In the genomic region with DNA sequence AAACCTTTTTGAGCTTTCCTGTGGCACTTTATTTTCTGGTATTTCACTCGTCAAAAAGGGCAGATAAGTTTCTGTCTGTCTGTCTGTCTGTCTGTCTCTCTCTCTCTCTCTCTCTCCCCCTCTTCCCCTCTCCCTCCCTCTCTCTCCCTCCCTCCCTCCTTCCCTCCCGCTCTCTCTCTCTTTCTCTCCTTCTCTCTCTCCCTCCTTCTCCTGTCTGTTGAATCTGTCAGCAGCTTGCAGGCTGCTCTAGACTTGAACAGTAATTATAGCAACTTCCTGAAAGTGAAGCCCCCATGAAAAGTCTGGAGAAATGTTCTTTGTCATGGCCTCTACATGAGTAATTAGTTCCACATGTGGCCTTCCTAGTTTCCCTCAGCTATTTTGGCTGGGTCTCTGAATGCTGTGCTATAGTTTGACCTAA, we compare ENCODE assay signal across 10 cellular contexts.
DNase-seq lines count a peak whose midpoint lies in the region; TF ChIP-seq lines count a peak whose summit lies in the region.
"Had no signal": no experiment of that assay in that cellular context is flagged by ENCODE, and none has a peak within 500 bp of the region (broad histone marks: within the 10 kb centered on the region; RNA-seq: fewer than 3 reads in every experiment).

No MANE protein-coding gene starts in this region.

- no peak for TF ChIP-seq POLR2A in vagina (IDR thresholded peaks at IDR 0.05)

- no peaks in the 10 kb centered on the region for H3K9me3 Mint-ChIP-seq in activated T-cell treated with anti-CD3 and anti-CD28 coated beads, Interleukin-2, amount 50 U/mL, for 24 hours

- intact Hi-C loops in vagina (cut with DNase I), result loop anchor here (10.0 kb wide), 1 partner anchor 250 kb away; no protein-coding TSS in a partner anchor

- DNase-seq in activated T-cell treated with anti-CD3 and anti-CD28 coated beads, Interleukin-2, amount 50 U/mL, for 24 hours, result no peak
- DNase-seq in activated T-cell treated with anti-CD3 and anti-CD28 coated beads, Interleukin-2, amount 50 U/mL, for 48 hours, result no peak
- DNase-seq in myocyte (ENCODE audit: low read depth), result peak; percentile 70
- no peak for DNase-seq in vagina (ENCODE audit: extremely low spot score in 2 of 2)
- no peak for DNase-seq in stimulated activated CD4-positive, alpha-beta T cell treated with anti-CD3 and anti-CD28 coated beads, Interleukin-4, amount 100 ng/mL, for 4 hours
- DNase-seq in NCI-H774 (lab: John Stamatoyannopoulos, UW), result no peak
- no peak for DNase-seq in hepatic stellate cell (ENCODE audit: low spot score)
- DNase-seq: C1 segment of cervical spinal cord; NK-92 treated with Interleukin-12 subunit alpha and Interleukin-12 subunit beta, amount 100 ng/mL, for 24 hours had no signal

- TF ChIP-seq CTCF in vagina (IDR thresholded peaks at IDR 0.05), result no peak

- H3K4me3 ChIP-seq in esophagus (ENCODE audit: low read depth in 1 of 2, low read length in 2 of 2) (peak overlapping the region in 1 of 2 donors; percentile 24), vagina (peak overlapping the region; percentile 51 to 55)

- H3K4me1 ChIP-seq in esophagus (ENCODE audit: control insufficient read depth in 2 of 2, insufficient read depth in 2 of 2, low read length in 1 of 2), result no peaks in the 10 kb centered on the region
- peaks cover 8% of the 10 kb centered on the region for H3K4me1 ChIP-seq in vagina

- H3K36me3 ChIP-seq in esophagus (ENCODE audit: control insufficient read depth in 2 of 2, insufficient read depth in 2 of 2, low read length in 1 of 2), result no peaks in the 10 kb centered on the region
- no peaks in the 10 kb centered on the region for H3K36me3 ChIP-seq in vagina

- H3K36me3 Mint-ChIP-seq in activated T-cell treated with anti-CD3 and anti-CD28 coated beads, Interleukin-2, amount 50 U/mL, for 24 hours (ENCODE audit: low read depth), result no peaks in the 10 kb centered on the region

- H3K27ac ChIP-seq in esophagus (ENCODE audit: low read depth in 2 of 2, low read length in 1 of 2), result peak overlapping the region; percentile 73 to 76
- H3K27ac ChIP-seq in vagina, result peak overlapping the region; percentile 94

- no peaks in the 10 kb centered on the region for H3K27me3 Mint-ChIP-seq in activated T-cell treated with anti-CD3 and anti-CD28 coated beads, Interleukin-2, amount 50 U/mL, for 24 hours

- no peaks in the 10 kb centered on the region for H3K9me3 ChIP-seq in esophagus (ENCODE audit: control insufficient read depth in 2 of 2, insufficient read depth in 1 of 2, low read depth in 1 of 2, low read length in 1 of 2)
- H3K9me3 ChIP-seq in vagina, result no peaks in the 10 kb centered on the region

- H3K27ac Mint-ChIP-seq in activated T-cell treated with anti-CD3 and anti-CD28 coated beads, Interleukin-2, amount 50 U/mL, for 24 hours, result peak overlapping the region; percentile 38

- H3K27me3 ChIP-seq in esophagus (ENCODE audit: control insufficient read depth in 1 of 2, insufficient read depth in 2 of 2, low read length in 2 of 2) (no peaks in the 10 kb centered on the region), vagina (no peaks in the 10 kb centered on the region)

- peaks cover 22% of the 10 kb centered on the region for H3K4me1 Mint-ChIP-seq in activated T-cell treated with anti-CD3 and anti-CD28 coated beads, Interleukin-2, amount 50 U/mL, for 24 hours (ENCODE audit: low read depth)

- no peak overlapping the region for H3K4me3 Mint-ChIP-seq in activated T-cell treated with anti-CD3 and anti-CD28 coated beads, Interleukin-2, amount 50 U/mL, for 24 hours

- WGBS in esophagus, 2 donors, result 67 to 72% methylated on average over 2 of the region's 2 CpGs
